ENCODE assay signal across 8 cellular contexts in genomic region chr3:69095636-69096035, GRCh38.
A peak's percentile ranks its signal among the peaks of the same experiment; 100 is the strongest.
DNase-seq lines count a peak whose midpoint lies in the region; ATAC-seq, FAIRE-seq and TF ChIP-seq lines count a peak whose summit lies in the region.
"Had no signal": no experiment of that assay in that cellular context is flagged by ENCODE, and none has a peak within 500 bp of the region (broad histone marks: within the 10 kb centered on the region; RNA-seq: fewer than 3 reads in every experiment).

No MANE protein-coding gene starts in this region.

- peaks cover 60% of the 10 kb centered on the region for H3K36me3 Mint-ChIP-seq in T-helper 1 cell treated with Interleukin-12 subunit alpha and Interleukin-12 subunit beta and Interleukin-4 antibody, amounts not matched to agents 30 μg/mL and 1 μg/mL, for 36 hours (ENCODE audit: low read depth)
- peaks cover 98% of the 10 kb centered on the region for H3K36me3 Mint-ChIP-seq in stimulated activated effector memory CD8-positive, alpha-beta T cell treated with anti-CD3 and anti-CD28 coated beads, Interleukin-12 subunit alpha, Interleukin-12 subunit beta, amount 100 ng/mL, for 72 hours

- H3K4me1 Mint-ChIP-seq in T-helper 1 cell treated with Interleukin-12 subunit alpha and Interleukin-12 subunit beta and Interleukin-4 antibody, amounts not matched to agents 30 μg/mL and 1 μg/mL, for 36 hours (ENCODE audit: low read depth): peaks cover 59% of the 10 kb centered on the region
- peaks cover 77% of the 10 kb centered on the region for H3K4me1 Mint-ChIP-seq in stimulated activated effector memory CD8-positive, alpha-beta T cell treated with anti-CD3 and anti-CD28 coated beads, Interleukin-12 subunit alpha, Interleukin-12 subunit beta, amount 100 ng/mL, for 72 hours

- no peak for TF ChIP-seq CTCF in foreskin fibroblast (IDR thresholded peaks at IDR 0.05; ENCODE audit: low read depth, low read length)

- TF ChIP-seq POLR2A in erythroblast (IDR thresholded peaks at IDR 0.05; ENCODE audit: low read length): no peak

- no peak overlapping the region for H3K4me3 ChIP-seq in foreskin fibroblast (ENCODE audit: low read depth in 1 of 2, low read length in 2 of 2)

- no peaks in the 10 kb centered on the region for H3K27me3 Mint-ChIP-seq in T-helper 1 cell treated with Interleukin-12 subunit alpha and Interleukin-12 subunit beta and Interleukin-4 antibody, amounts not matched to agents 30 μg/mL and 1 μg/mL, for 36 hours (ENCODE audit: low read depth)

- FAIRE-seq in RCC 7860 (lab: Jason Lieb, UNC): no peak

- peak overlapping the region; percentile 78 for H3K4me3 Mint-ChIP-seq in T-helper 1 cell treated with Interleukin-12 subunit alpha and Interleukin-12 subunit beta and Interleukin-4 antibody, amounts not matched to agents 30 μg/mL and 1 μg/mL, for 36 hours
- H3K4me3 Mint-ChIP-seq in stimulated activated effector memory CD8-positive, alpha-beta T cell treated with anti-CD3 and anti-CD28 coated beads, Interleukin-12 subunit alpha, Interleukin-12 subunit beta, amount 100 ng/mL, for 72 hours: peak overlapping the region; percentile 89

- peak; percentile 18 to 28 for DNase-seq in erythroblast (lab: John Stamatoyannopoulos, UW)
- peak in 1 of 2 donors; percentile 55 for DNase-seq in stimulated activated effector memory CD8-positive, alpha-beta T cell treated with anti-CD3 and anti-CD28 coated beads, Interleukin-12 subunit alpha, Interleukin-12 subunit beta, amount 100 ng/mL, for 72 hours (ENCODE audit: low spot score in 2 of 2)
- no peak for DNase-seq in foreskin fibroblast
- DNase-seq in NCI-H2196 (lab: John Stamatoyannopoulos, UW; ENCODE audit: unreplicated experiment): no peak
- no peak for DNase-seq in RCC 7860 (ENCODE audit: low spot score)
- DNase-seq: NCI-H187 had no signal

- ATAC-seq in HG02678 (IDR thresholded peaks at IDR 0.05; ENCODE audit: unreplicated experiment): peak; percentile 29
- ATAC-seq in stimulated activated effector memory CD8-positive, alpha-beta T cell treated with anti-CD3 and anti-CD28 coated beads, Interleukin-12 subunit alpha, Interleukin-12 subunit beta, amount 100 ng/mL, for 72 hours: peak; percentile 46

- H3K9me3 Mint-ChIP-seq in T-helper 1 cell treated with Interleukin-12 subunit alpha and Interleukin-12 subunit beta and Interleukin-4 antibody, amounts not matched to agents 30 μg/mL and 1 μg/mL, for 36 hours: no peaks in the 10 kb centered on the region
- no peaks in the 10 kb centered on the region for H3K9me3 Mint-ChIP-seq in stimulated activated effector memory CD8-positive, alpha-beta T cell treated with anti-CD3 and anti-CD28 coated beads, Interleukin-12 subunit alpha, Interleukin-12 subunit beta, amount 100 ng/mL, for 72 hours

- peak overlapping the region; percentile 87 for H3K27ac Mint-ChIP-seq in T-helper 1 cell treated with Interleukin-12 subunit alpha and Interleukin-12 subunit beta and Interleukin-4 antibody, amounts not matched to agents 30 μg/mL and 1 μg/mL, for 36 hours
- peak overlapping the region; percentile 94 for H3K27ac Mint-ChIP-seq in stimulated activated effector memory CD8-positive, alpha-beta T cell treated with anti-CD3 and anti-CD28 coated beads, Interleukin-12 subunit alpha, Interleukin-12 subunit beta, amount 100 ng/mL, for 72 hours

Comparison
In these comparisons a context has a peak if more than half of its experiments do, and no peak if none do; other contexts are left out.
1. DNase-seq: peak in erythroblast (2 of 2); none in foreskin fibroblast (0 of 2), NCI-H2196 (single experiment) and RCC 7860 (single experiment).